9 cellular contexts compared by ENCODE assay signal in genomic region chr3:190121061-190121765, GRCh38. TPM values are rescaled to one million over a fixed set of nuclear protein-coding genes. Genes with fewer than 3 reads are reported as not detected.
A peak's percentile ranks its signal among the peaks of the same experiment; 100 is the strongest.
DNase-seq lines count a peak whose midpoint lies in the region; ATAC-seq and TF ChIP-seq lines count a peak whose summit lies in the region.
"Had no signal": no experiment of that assay in that cellular context is flagged by ENCODE, and none has a peak within 500 bp of the region (broad histone marks: within the 10 kb centered on the region; RNA-seq: fewer than 3 reads in every experiment).

No MANE protein-coding gene starts in this region.

- H3K9me3 ChIP-seq in left ventricle myocardium inferior (replicated peaks), result no peaks in the 10 kb centered on the region

- H3K36me3 ChIP-seq in left ventricle myocardium inferior, result no peaks in the 10 kb centered on the region

- ATAC-seq in GM21786 (IDR thresholded peaks at IDR 0.05; ENCODE audit: unreplicated experiment), result no peak
- ATAC-seq in GM18907 (IDR thresholded peaks at IDR 0.05; ENCODE audit: unreplicated experiment), result no peak
- no peak for ATAC-seq in HG02763 (IDR thresholded peaks at IDR 0.05; ENCODE audit: unreplicated experiment)

- DNase-seq in GM13976 (ENCODE audit: low spot score), result no peak
- no peak for DNase-seq in left ventricle myocardium inferior
- no peak for DNase-seq in skeletal muscle cell (ENCODE audit: low read depth)
- no peak for DNase-seq in foreskin melanocyte
- DNase-seq: effector CD4-positive, alpha-beta T cell had no signal

- TF ChIP-seq CTCF in GM13976 (IDR thresholded peaks at IDR 0.05; ENCODE audit: borderline replicate concordance, control extremely low read depth, extremely low read depth, insufficient read depth, missing control alignments) (peak; percentile 21), WI38 (IDR thresholded peaks at IDR 0.05; ENCODE audit: low read depth, low read length) (no peak), left ventricle myocardium inferior (IDR thresholded peaks at IDR 0.05; ENCODE audit: borderline replicate concordance) (no peak)

- peak overlapping the region; percentile 71 for H3K27ac ChIP-seq in left ventricle myocardium inferior (replicated peaks)

- H3K27me3 ChIP-seq in left ventricle myocardium inferior (ENCODE audit: low read depth), result peaks cover 60% of the 10 kb centered on the region

- H3K4me1 ChIP-seq in left ventricle myocardium inferior, result peaks cover 21% of the 10 kb centered on the region

- H3K4me3 ChIP-seq in WI38 (ENCODE audit: low read depth, low read length) (peak overlapping the region; percentile 87), left ventricle myocardium inferior (peak overlapping the region; percentile 89), skeletal muscle cell (ENCODE audit: low read depth, low read length) (peak overlapping the region; percentile 77)

- intact Hi-C loops in left ventricle myocardium inferior (cut with micrococcal nuclease), result no loop called here

- in situ Hi-C loops in GM13976 (cut with MboI; ENCODE audit: low sequenced_read_pairs, unreplicated experiment), result no loop called here

RNA-seq across cellular contexts. Expression of gene P3H2, which starts 0.5 kb away (rescaled TPM):
- 0.82 TPM for total RNA-seq in left ventricle myocardium inferior
